ENCODE assay signal across 8 cellular contexts in the genomic region with DNA sequence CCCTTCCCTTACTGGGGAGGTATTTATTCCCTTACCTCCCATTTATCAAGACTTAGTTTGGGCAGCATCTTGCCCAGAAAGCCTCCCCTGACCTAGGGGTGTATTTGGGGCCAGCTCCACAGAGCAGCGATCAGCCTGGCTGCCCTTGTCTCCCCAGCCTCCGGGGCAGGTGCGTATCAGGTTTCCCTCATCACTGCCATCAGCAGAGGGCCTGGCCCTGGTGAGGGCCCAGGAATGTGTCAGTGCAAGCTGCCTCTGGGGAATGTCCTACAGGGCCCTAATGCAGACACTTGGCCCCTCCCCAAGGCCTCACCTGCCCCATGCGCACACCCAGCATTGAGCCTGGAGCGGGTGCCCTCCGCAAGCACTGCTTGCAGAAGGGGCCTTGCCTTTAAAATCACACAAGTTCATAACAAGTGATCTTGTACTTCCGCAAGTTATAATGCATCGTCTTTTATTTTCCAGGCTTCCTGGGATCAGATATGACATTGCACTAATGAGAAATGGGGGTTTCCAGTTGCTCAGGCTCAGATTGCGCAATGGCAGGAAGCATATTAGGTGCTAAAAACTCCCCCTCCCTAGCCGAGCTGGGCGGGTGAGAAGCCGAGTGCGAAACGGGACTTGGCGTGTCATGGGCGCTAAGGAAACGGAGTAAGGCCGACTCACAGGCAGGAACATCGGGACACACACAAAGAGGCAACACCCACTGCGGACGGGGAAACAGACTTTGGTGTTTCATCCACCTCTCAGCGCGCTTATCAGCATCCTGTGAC. TPM values are rescaled to one million over a fixed set of nuclear protein-coding genes. Genes with fewer than 3 reads are reported as not detected.
DNase-seq lines count a peak whose midpoint lies in the region; ATAC-seq and TF ChIP-seq lines count a peak whose summit lies in the region.

No MANE protein-coding gene starts in this region.

- no peaks in the 10 kb centered on the region for H3K27me3 ChIP-seq in Peyer's patch
- no peaks in the 10 kb centered on the region for H3K27me3 ChIP-seq in effector memory CD4-positive, alpha-beta T cell (replicated peaks; ENCODE audit: control insufficient read depth, insufficient read depth, low read length, poor library complexity, severe bottlenecking)

- peak overlapping the region; percentile 59 for H3K27ac Mint-ChIP-seq in nephron progenitor cell

- no peaks in the 10 kb centered on the region for H3K36me3 ChIP-seq in Peyer's patch
- H3K36me3 ChIP-seq in effector memory CD4-positive, alpha-beta T cell (ENCODE audit: control insufficient read depth, insufficient read depth, low read length): no peaks in the 10 kb centered on the region

- TF ChIP-seq CTCF in Peyer's patch (IDR thresholded peaks at IDR 0.05) (no peak), nephron progenitor cell (IDR thresholded peaks at IDR 0.05) (no peak)

- peaks cover 0 to 43% (median 0%) of the 10 kb centered on the region in 4 donors for H3K4me1 ChIP-seq in Peyer's patch
- H3K4me1 ChIP-seq in effector memory CD4-positive, alpha-beta T cell (ENCODE audit: control insufficient read depth, insufficient read depth, low read length, poor library complexity, severe bottlenecking): peaks cover 31% of the 10 kb centered on the region

- ATAC-seq in HG03097 (IDR thresholded peaks at IDR 0.05; ENCODE audit: low FRiP score, unreplicated experiment) (no peak), GM18498 (IDR thresholded peaks at IDR 0.05; ENCODE audit: unreplicated experiment) (no peak), GM19395 (IDR thresholded peaks at IDR 0.05; ENCODE audit: unreplicated experiment) (no peak)

- H3K36me3 Mint-ChIP-seq in nephron progenitor cell (ENCODE audit: low read depth): no peaks in the 10 kb centered on the region

- no peak overlapping the region for H3K4me3 Mint-ChIP-seq in nephron progenitor cell

- H3K9me3 ChIP-seq in Peyer's patch: no peaks in the 10 kb centered on the region
- no peaks in the 10 kb centered on the region for H3K9me3 ChIP-seq in effector memory CD4-positive, alpha-beta T cell (ENCODE audit: control insufficient read depth, low read length)

- no peaks in the 10 kb centered on the region for H3K9me3 Mint-ChIP-seq in nephron progenitor cell

- H3K27me3 Mint-ChIP-seq in nephron progenitor cell (ENCODE audit: low read depth, poor library complexity): peaks cover 6% of the 10 kb centered on the region

- H3K27ac ChIP-seq in Peyer's patch: peak overlapping the region in 3 of 4 donors; percentile 3 to 53 (median 32)
- peak overlapping the region; percentile 33 for H3K27ac ChIP-seq in effector memory CD4-positive, alpha-beta T cell (ENCODE audit: insufficient read depth, low read length, poor library complexity, severe bottlenecking)

- peaks cover 67% of the 10 kb centered on the region for H3K4me1 Mint-ChIP-seq in nephron progenitor cell

- H3K4me3 ChIP-seq in Peyer's patch: no peak overlapping the region
- no peak overlapping the region for H3K4me3 ChIP-seq in effector memory CD4-positive, alpha-beta T cell (ENCODE audit: insufficient read depth, low read depth, low read length, poor library complexity, severe bottlenecking)

- DNase-seq in CD1c-positive myeloid dendritic cell (ENCODE audit: extremely low spot score) (peak; percentile 7), Peyer's patch (peak in 1 of 3 donors; percentile 67), nephron progenitor cell (no peak), SKM-1 treated with dmso at 0.1 percent for 144 hours (lab: John Stamatoyannopoulos, UW; ENCODE audit: unreplicated experiment) (no peak)
- DNase-seq in effector memory CD4-positive, alpha-beta T cell: peak; percentile 35 to 49 (median 39)

- no peak for TF ChIP-seq POLR2A in Peyer's patch (IDR thresholded peaks at IDR 0.05)

RNA-seq across cellular contexts. Expression of gene AFAP1, which starts 25.4 kb away (rescaled TPM):
- total RNA-seq in Peyer's patch: 10 to 100 TPM; 15.8 to 42.9 (median 31.3) TPM

Comparison
In these comparisons a context has a peak if more than half of its experiments do, and no peak if none do; other contexts are left out.
1. DNase-seq: peak in CD1c-positive myeloid dendritic cell (single experiment) and effector memory CD4-positive, alpha-beta T cell (3 of 3); none in nephron progenitor cell (single experiment) and SKM-1 treated with dmso at 0.1 percent for 144 hours (single experiment).